24 cellular contexts compared by ENCODE assay signal in the genomic region with DNA sequence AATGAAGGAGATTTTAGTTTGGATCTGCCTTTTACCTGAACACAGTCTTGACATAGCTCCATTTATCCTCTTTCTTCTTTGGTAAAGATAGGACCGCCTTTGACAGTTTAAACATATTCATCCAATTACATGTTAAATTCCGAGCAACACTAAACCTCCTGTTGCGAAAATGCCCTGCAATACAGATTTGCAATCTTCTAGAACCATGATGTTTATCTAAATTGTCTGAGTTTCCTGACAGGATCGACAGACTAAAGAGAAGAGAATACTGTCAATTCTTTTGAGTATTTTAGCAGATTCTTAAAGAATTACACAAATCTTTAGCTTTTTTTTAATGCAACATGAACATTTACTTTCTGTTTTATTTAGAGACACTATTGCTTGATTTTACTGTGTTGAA.
"Had no signal": no experiment of that assay in that cellular context is flagged by ENCODE, and none has a peak within 500 bp of the region (broad histone marks: within the 10 kb centered on the region; RNA-seq: fewer than 3 reads in every experiment).

No MANE protein-coding gene starts in this region.

- H3K36me3 ChIP-seq: MG63, Peyer's patch, SJCRH30 had no signal

- H3K4me2 ChIP-seq: PC-9 had no signal

- ATAC-seq: HepG2, Right ventricle myocardium inferior, SK-N-SH treated with all-trans-retinoic acid at 6 μM for 48 hours had no signal

- H3K27ac ChIP-seq: PC-9, Peyer's patch, SJCRH30 had no signal

- H3K4me1 ChIP-seq: Peyer's patch, SJCRH30 had no signal

- H2AFZ ChIP-seq: PC-9 had no signal

- DNase-seq: IMR-90, Karpas-422, KG1, MG63, NCI-H1092, NCI-H1105 treated with DMSO at 0.1 percent for 48 hours, NCI-H1417 treated with DMSO at 0.1 percent for 48 hours, NCI-H146, NCI-H1694 treated with DMSO at 0.1 percent for 48 hours, NCI-H1930, NCI-H2081, NCI-H2107, NCI-H2227 treated with DMSO at 0.1 percent for 48 hours, NCI-H524, NCI-H526 treated with DMSO at 0.1 percent for 48 hours, NCI-H748 treated with DMSO at 0.1 percent for 48 hours, OCI-M1, PC-9, Peyer's patch, SHP77 treated with DMSO at 0.1 percent for 48 hours, SJCRH30 had no signal

- H3K9me3 ChIP-seq: MG63, Peyer's patch had no signal

- H3K27me3 ChIP-seq: MG63, Peyer's patch, SJCRH30 had no signal

- H3K4me3 ChIP-seq: MG63, PC-9, Peyer's patch, SJCRH30 had no signal
